ENCODE assay signal across 25 cellular contexts in the genomic region with DNA sequence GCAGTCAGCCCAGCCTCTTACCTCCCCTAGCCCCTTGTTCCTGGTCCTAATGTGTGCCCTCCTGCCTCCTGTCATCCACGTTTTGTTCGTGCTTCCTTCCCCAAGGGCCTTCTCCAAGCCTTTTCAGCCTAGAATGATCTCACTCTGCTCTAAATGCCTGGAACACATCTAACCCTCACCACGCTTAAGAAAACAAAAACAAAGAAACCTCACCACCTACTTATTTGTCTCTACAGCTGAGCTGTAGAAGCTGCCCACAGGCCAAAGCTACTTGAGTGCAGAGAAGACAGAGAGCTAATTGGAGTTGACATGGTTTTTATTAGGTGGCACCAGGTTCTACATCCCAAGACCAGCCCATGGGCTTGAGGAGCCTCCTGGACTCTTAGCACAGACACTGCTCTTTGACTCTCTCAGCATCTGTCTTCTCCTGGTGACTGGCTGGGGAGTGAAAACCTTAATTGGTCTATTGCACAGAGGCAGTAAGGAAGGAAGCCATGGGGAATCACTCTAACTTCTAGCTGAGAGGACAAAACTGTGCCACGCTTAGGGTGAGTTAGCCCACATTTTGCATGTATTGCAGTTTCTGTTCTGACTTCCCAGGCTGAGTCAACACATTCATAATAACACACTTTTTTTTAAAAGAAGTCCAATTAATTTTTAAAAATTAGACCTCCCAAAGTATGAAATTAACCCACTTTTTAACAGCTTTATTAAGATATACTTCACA. TPM values are rescaled to one million over a fixed set of nuclear protein-coding genes. Genes with fewer than 3 reads are reported as not detected.
"Had no signal": no experiment of that assay in that cellular context is flagged by ENCODE, and none has a peak within 500 bp of the region (broad histone marks: within the 10 kb centered on the region; RNA-seq: fewer than 3 reads in every experiment).

No MANE protein-coding gene starts in this region.

- H3K27me3 ChIP-seq: adrenal gland, cardiac muscle cell, neutrophil, spleen, upper lobe of left lung had no signal

- H3K79me2 ChIP-seq: parathyroid adenoma had no signal

- H3K27ac ChIP-seq: adrenal gland, cardiac muscle cell, esophagus muscularis mucosa, neutrophil, parathyroid adenoma, upper lobe of left lung, WERI-Rb-1 had no signal

- H3K9me3 ChIP-seq: adrenal gland, esophagus muscularis mucosa, neutrophil, thoracic aorta had no signal

- H3K4me3 ChIP-seq: adrenal gland, cardiac muscle cell, esophagus muscularis mucosa, heart right ventricle, spleen, thoracic aorta, upper lobe of left lung had no signal

- H3K36me3 ChIP-seq: adrenal gland, cardiac muscle cell, esophagus muscularis mucosa, heart right ventricle, neutrophil, spleen, thoracic aorta, upper lobe of left lung, WERI-Rb-1 had no signal

- H2AFZ ChIP-seq: parathyroid adenoma had no signal

- DNase-seq: activated CD4-positive, alpha-beta T cell treated with anti-CD3 and anti-CD28 coated beads for 1 hour; activated CD8-positive, alpha-beta memory T cell treated with anti-CD3 and anti-CD28 coated beads for 24 hours; activated CD8-positive, alpha-beta memory T cell treated with anti-CD3 and anti-CD28 coated beads, Interleukin-2, amount 50 U/mL, for 48 hours; activated gamma-delta T cell treated with Interleukin-2 at 50 U/mL for 16 hours; activated T-cell treated with anti-CD3 and anti-CD28 coated beads, Interleukin-2, amount 50 U/mL, for 72 hours; dermis blood vessel endothelial cell; effector memory CD4-positive, alpha-beta T cell; heart right ventricle; spleen; stimulated activated CD4-positive, alpha-beta T cell treated with anti-CD3 and anti-CD28 coated beads, Interleukin-4, amount 100 ng/mL, for 4 hours; stimulated activated naive B cell treated with anti-CD40 and anti-IgM and Interleukin-4, amounts not matched to agents 10 μg/mL and 1 μg/mL and 100 μg/mL, for 72 hours; T-helper 2 cell; upper lobe of left lung; WERI-Rb-1 had no signal

- FAIRE-seq: endothelial cell of umbilical vein had no signal

- ATAC-seq: activated naive CD4-positive, alpha-beta T cell treated with anti-CD3 and anti-CD28 coated beads, Interleukin-2, amount 50 U/mL, for 72 hours; activated T-cell treated with anti-CD3 and anti-CD28 coated beads, Interleukin-2, amount 50 U/mL, for 72 hours; heart right ventricle; stimulated activated naive B cell treated with anti-CD40 and anti-IgM and Interleukin-4, amounts not matched to agents 10 μg/mL and 1 μg/mL and 100 μg/mL, for 72 hours had no signal

- H3K9ac ChIP-seq: parathyroid adenoma had no signal

- H3K4me1 ChIP-seq: adrenal gland, heart right ventricle, parathyroid adenoma, spleen, upper lobe of left lung had no signal

RNA-seq across cellular contexts. Expression of a gene that starts 52.4 kb away (rescaled TPM):
- total RNA-seq: activated T-cell treated with anti-CD3 and anti-CD28 coated beads, Interleukin-2, amount 50 U/mL, for 72 hours; cardiac muscle cell; chondrocyte; dermis blood vessel endothelial cell; endothelial cell of umbilical vein; esophagus muscularis mucosa; liver; mononuclear cell; spleen; thoracic aorta; upper lobe of left lung had no signal
- polyA plus RNA-seq: adrenal gland, endothelial cell of umbilical vein, heart right ventricle, liver, spleen had no signal
